In genomic region chr15:84634228-84634837, GRCh38 we compare ENCODE assay signal across 8 cellular contexts. TPM values are rescaled to one million over a fixed set of nuclear protein-coding genes. Genes with fewer than 3 reads are reported as not detected.
DNase-seq lines count a peak whose midpoint lies in the region; ATAC-seq, FAIRE-seq and TF ChIP-seq lines count a peak whose summit lies in the region.

No MANE protein-coding gene starts in this region.

- H3K4me3 Mint-ChIP-seq in activated naive CD4-positive, alpha-beta T cell treated with anti-CD3 and anti-CD28 coated beads, Interleukin-2, amount 50 U/mL, for 24 hours: peak overlapping the region; percentile 88
- H3K4me3 Mint-ChIP-seq in type B pancreatic cell: peak overlapping the region; percentile 80

- H3K4me3 ChIP-seq in brain microvascular endothelial cell (ENCODE audit: low read depth, low read length): peak overlapping the region; percentile 65

- H3K27ac ChIP-seq in brain microvascular endothelial cell: no peak overlapping the region

- peaks cover 6% of the 10 kb centered on the region for H3K36me3 ChIP-seq in brain microvascular endothelial cell (replicated peaks)

- in situ Hi-C loops in brain microvascular endothelial cell (cut with HindIII; ENCODE audit: low pct_ligation_motif_present, low sequenced_read_pairs): no loop called here

- peaks cover 44% of the 10 kb centered on the region for H3K4me1 Mint-ChIP-seq in activated naive CD4-positive, alpha-beta T cell treated with anti-CD3 and anti-CD28 coated beads, Interleukin-2, amount 50 U/mL, for 24 hours
- H3K4me1 Mint-ChIP-seq in type B pancreatic cell (ENCODE audit: unreplicated experiment): peaks cover 21% of the 10 kb centered on the region

- FAIRE-seq in D721Med (lab: Jason Lieb, UNC): no peak

- no peaks in the 10 kb centered on the region for H3K27me3 Mint-ChIP-seq in activated naive CD4-positive, alpha-beta T cell treated with anti-CD3 and anti-CD28 coated beads, Interleukin-2, amount 50 U/mL, for 24 hours
- H3K27me3 Mint-ChIP-seq in type B pancreatic cell: peaks cover 11% of the 10 kb centered on the region

- H3K36me3 Mint-ChIP-seq in activated naive CD4-positive, alpha-beta T cell treated with anti-CD3 and anti-CD28 coated beads, Interleukin-2, amount 50 U/mL, for 24 hours: peaks cover 2% of the 10 kb centered on the region
- H3K36me3 Mint-ChIP-seq in type B pancreatic cell: peaks cover 17% of the 10 kb centered on the region

- no peak for DNase-seq in activated naive CD4-positive, alpha-beta T cell (lab: John Stamatoyannopoulos, UW)
- DNase-seq in brain microvascular endothelial cell (no peak), medulla oblongata (ENCODE audit: extremely low spot score) (peak; percentile 51), type B pancreatic cell (ENCODE audit: extremely low spot score, unreplicated experiment) (no peak), D721Med (ENCODE audit: insufficient read length, low spot score) (no peak), foreskin melanocyte (no peak)

- no peaks in the 10 kb centered on the region for H3K27me3 ChIP-seq in brain microvascular endothelial cell (replicated peaks)

- H3K9me3 Mint-ChIP-seq in activated naive CD4-positive, alpha-beta T cell treated with anti-CD3 and anti-CD28 coated beads, Interleukin-2, amount 50 U/mL, for 24 hours: no peaks in the 10 kb centered on the region
- H3K9me3 Mint-ChIP-seq in type B pancreatic cell: peaks cover 4% of the 10 kb centered on the region

- TF ChIP-seq CTCF in brain microvascular endothelial cell (IDR thresholded peaks at IDR 0.05; ENCODE audit: low read depth, low read length, missing control alignments): no peak
- TF ChIP-seq CTCF in type B pancreatic cell (conservative IDR thresholded peaks at IDR 0.05): no peak
- no peak for TF ChIP-seq CTCF in D721Med (IDR thresholded peaks at IDR 0.05; ENCODE audit: insufficient read depth, missing control alignments)

- peak overlapping the region; percentile 79 for H3K27ac Mint-ChIP-seq in activated naive CD4-positive, alpha-beta T cell treated with anti-CD3 and anti-CD28 coated beads, Interleukin-2, amount 50 U/mL, for 24 hours
- H3K27ac Mint-ChIP-seq in type B pancreatic cell: no peak overlapping the region

- no peak for ATAC-seq in HG03521 (IDR thresholded peaks at IDR 0.05; ENCODE audit: unreplicated experiment)

RNA-seq across cellular contexts. Expression of gene WDR73, which starts 19.8 kb away (rescaled TPM):
- 42.9 and 51.8 TPM in 2 replicates for total RNA-seq in type B pancreatic cell (ENCODE audit: low replicate concordance)

RNA-seq across cellular contexts. Expression of gene NMB, which starts 23.7 kb away (rescaled TPM):
- 7.4 and 8.2 TPM in 2 replicates for total RNA-seq in type B pancreatic cell (ENCODE audit: low replicate concordance)

RNA-seq across cellular contexts. Expression of gene ZSCAN2, which starts 33.5 kb away (rescaled TPM):
- total RNA-seq in type B pancreatic cell (ENCODE audit: low replicate concordance): 18.4 and 26.2 TPM in 2 replicates
